Comparison of ENCODE assay signal across 1 cellular context in the genomic region with DNA sequence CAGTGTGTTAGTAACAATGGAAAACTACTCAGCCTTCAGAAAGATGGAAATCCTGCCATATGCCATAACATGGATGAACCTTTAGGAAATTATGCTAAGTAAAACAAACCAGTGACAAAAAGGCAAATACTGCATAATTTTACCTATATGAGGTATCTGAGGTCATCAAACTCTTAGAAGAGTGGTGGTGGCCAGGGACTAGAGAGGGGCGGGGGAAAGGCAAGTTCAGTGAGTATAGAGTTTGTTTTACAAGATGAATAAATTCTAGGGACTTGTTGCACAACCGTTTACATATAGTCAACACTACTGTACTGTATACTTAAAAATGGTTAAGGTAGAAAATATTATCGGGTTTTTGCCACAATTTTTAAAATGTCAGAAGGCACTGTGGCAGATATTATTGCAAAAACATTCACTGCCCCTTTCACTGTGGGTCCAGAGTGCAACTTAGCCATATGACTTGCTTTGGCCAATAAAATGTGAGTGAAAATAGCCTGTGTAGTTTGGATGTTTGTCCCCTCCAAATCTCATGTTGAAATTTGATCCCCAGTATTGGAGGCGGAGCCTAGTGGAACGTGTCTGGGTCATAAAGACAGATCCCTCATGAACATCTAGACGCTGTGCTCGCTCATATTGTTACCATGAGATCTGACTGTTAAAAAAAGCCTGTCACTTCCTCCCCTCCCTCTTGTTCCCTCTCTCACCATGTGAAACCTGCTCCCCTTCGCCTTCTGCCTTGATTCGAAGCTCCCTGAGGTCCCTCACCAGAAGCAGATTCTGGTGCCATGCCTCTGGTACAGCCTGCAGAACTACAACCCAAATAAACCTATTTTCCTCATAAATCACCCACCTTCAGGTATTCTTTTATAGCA.
A peak's percentile ranks its signal among the peaks of the same experiment; 100 is the strongest.
TF ChIP-seq lines count a peak whose summit lies in the region.

No MANE protein-coding gene starts in this region.

TF ChIP-seq in HepG2, 621 proteins besides CTCF, POLR2A, EP300 and RAD21 (continued from another document and continues in another):
- TF ChIP-seq ZNF878 (CRISPR knock-in tag; IDR thresholded peaks at IDR 0.05) (0 out of 2 replicates have a peak, but pooled peaks have one; percentile 7), PRDM10 (CRISPR knock-in tag; IDR thresholded peaks at IDR 0.05; ENCODE audit: low read depth) (no peak; the same call in 1 of the 2 replicates), ZBTB38 (CRISPR knock-in tag; IDR thresholded peaks at IDR 0.05) (peak; percentile 30; the same call in 1 of the 2 replicates), ZNF343 (CRISPR knock-in tag; IDR thresholded peaks at IDR 0.05) (no peak), CEBPB (IDR thresholded peaks at IDR 0.05; ENCODE audit: borderline replicate concordance, low read depth, low read length) (peak; percentile 71; the same call in 1 of the 2 replicates), KDM1A (CRISPR knock-in tag; IDR thresholded peaks at IDR 0.05) (no peak), KIAA2018 (CRISPR knock-in tag; IDR thresholded peaks at IDR 0.05; ENCODE audit: borderline replicate concordance) (no peak), MXI1 (IDR thresholded peaks at IDR 0.05; ENCODE audit: borderline replicate concordance, low read depth, low read length) (peak; percentile 23; the same call in 1 of the 3 replicates), MNT (IDR thresholded peaks at IDR 0.05) (no peak), DMAP1 (CRISPR knock-in tag; IDR thresholded peaks at IDR 0.05) (no peak), IRF9 (CRISPR knock-in tag; IDR thresholded peaks at IDR 0.05; ENCODE audit: borderline replicate concordance) (no peak), GMEB2 (CRISPR knock-in tag; IDR thresholded peaks at IDR 0.05; ENCODE audit: low read depth) (no peak), EHMT2 (IDR thresholded peaks at IDR 0.05; ENCODE audit: borderline replicate concordance, low read depth, low read length) (0 out of 2 replicates have a peak, but pooled peaks have one; percentile 36), ZNF251 (CRISPR knock-in tag; IDR thresholded peaks at IDR 0.05) (no peak), U2AF1 (optimal IDR thresholded peaks at IDR 0.05; ENCODE audit: low read depth, low read length) (no peak), ZMYM4 (CRISPR knock-in tag; IDR thresholded peaks at IDR 0.05) (peak; percentile 94), KDM5B (CRISPR knock-in tag; IDR thresholded peaks at IDR 0.05; ENCODE audit: borderline replicate concordance) (no peak), THYN1 (CRISPR knock-in tag; IDR thresholded peaks at IDR 0.05; ENCODE audit: borderline replicate concordance, low read depth) (no peak), ZNF564 (CRISPR knock-in tag; IDR thresholded peaks at IDR 0.05) (no peak), ZNF891 (CRISPR knock-in tag; IDR thresholded peaks at IDR 0.05) (no peak), NCOR1 (IDR thresholded peaks at IDR 0.05; ENCODE audit: borderline replicate concordance, low read length) (peak; percentile 90; the same call in 1 of the 2 replicates), ETV6 (CRISPR knock-in tag; conservative IDR thresholded peaks at IDR 0.05) (no peak)
- TF ChIP-seq, protein P1, sequence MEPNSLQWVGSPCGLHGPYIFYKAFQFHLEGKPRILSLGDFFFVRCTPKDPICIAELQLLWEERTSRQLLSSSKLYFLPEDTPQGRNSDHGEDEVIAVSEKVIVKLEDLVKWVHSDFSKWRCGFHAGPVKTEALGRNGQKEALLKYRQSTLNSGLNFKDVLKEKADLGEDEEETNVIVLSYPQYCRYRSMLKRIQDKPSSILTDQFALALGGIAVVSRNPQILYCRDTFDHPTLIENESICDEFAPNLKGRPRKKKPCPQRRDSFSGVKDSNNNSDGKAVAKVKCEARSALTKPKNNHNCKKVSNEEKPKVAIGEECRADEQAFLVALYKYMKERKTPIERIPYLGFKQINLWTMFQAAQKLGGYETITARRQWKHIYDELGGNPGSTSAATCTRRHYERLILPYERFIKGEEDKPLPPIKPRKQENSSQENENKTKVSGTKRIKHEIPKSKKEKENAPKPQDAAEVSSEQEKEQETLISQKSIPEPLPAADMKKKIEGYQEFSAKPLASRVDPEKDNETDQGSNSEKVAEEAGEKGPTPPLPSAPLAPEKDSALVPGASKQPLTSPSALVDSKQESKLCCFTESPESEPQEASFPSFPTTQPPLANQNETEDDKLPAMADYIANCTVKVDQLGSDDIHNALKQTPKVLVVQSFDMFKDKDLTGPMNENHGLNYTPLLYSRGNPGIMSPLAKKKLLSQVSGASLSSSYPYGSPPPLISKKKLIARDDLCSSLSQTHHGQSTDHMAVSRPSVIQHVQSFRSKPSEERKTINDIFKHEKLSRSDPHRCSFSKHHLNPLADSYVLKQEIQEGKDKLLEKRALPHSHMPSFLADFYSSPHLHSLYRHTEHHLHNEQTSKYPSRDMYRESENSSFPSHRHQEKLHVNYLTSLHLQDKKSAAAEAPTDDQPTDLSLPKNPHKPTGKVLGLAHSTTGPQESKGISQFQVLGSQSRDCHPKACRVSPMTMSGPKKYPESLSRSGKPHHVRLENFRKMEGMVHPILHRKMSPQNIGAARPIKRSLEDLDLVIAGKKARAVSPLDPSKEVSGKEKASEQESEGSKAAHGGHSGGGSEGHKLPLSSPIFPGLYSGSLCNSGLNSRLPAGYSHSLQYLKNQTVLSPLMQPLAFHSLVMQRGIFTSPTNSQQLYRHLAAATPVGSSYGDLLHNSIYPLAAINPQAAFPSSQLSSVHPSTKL (CRISPR knock-in tag; IDR thresholded peaks at IDR 0.05): peak; percentile 64; the same call in 1 of the 2 replicates
- TF ChIP-seq, protein P2, sequence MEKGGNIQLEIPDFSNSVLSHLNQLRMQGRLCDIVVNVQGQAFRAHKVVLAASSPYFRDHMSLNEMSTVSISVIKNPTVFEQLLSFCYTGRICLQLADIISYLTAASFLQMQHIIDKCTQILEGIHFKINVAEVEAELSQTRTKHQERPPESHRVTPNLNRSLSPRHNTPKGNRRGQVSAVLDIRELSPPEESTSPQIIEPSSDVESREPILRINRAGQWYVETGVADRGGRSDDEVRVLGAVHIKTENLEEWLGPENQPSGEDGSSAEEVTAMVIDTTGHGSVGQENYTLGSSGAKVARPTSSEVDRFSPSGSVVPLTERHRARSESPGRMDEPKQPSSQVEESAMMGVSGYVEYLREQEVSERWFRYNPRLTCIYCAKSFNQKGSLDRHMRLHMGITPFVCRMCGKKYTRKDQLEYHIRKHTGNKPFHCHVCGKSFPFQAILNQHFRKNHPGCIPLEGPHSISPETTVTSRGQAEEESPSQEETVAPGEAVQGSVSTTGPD (CRISPR knock-in tag; IDR thresholded peaks at IDR 0.05): no peak
- TF ChIP-seq, protein P3, sequence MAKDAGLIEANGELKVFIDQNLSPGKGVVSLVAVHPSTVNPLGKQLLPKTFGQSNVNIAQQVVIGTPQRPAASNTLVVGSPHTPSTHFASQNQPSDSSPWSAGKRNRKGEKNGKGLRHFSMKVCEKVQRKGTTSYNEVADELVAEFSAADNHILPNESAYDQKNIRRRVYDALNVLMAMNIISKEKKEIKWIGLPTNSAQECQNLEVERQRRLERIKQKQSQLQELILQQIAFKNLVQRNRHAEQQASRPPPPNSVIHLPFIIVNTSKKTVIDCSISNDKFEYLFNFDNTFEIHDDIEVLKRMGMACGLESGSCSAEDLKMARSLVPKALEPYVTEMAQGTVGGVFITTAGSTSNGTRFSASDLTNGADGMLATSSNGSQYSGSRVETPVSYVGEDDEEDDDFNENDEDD (CRISPR knock-in tag; IDR thresholded peaks at IDR 0.05; ENCODE audit: borderline replicate concordance): 0 out of 2 replicates have a peak, but pooled peaks have one; percentile 33
